22 cellular contexts compared by ENCODE assay signal in genomic region chr4:167688660-167689142, GRCh38.
DNase-seq lines count a peak whose midpoint lies in the region; ATAC-seq, FAIRE-seq and TF ChIP-seq lines count a peak whose summit lies in the region.
"Had no signal": no experiment of that assay in that cellular context is flagged by ENCODE, and none has a peak within 500 bp of the region (broad histone marks: within the 10 kb centered on the region; RNA-seq: fewer than 3 reads in every experiment).

No MANE protein-coding gene starts in this region.

- H3K27me3 Mint-ChIP-seq in activated CD4-positive, alpha-beta T cell treated with anti-CD3 and anti-CD28 coated beads for 36 hours, result no peaks in the 10 kb centered on the region
- H3K27me3 Mint-ChIP-seq: activated CD4-positive, alpha-beta memory T cell treated with anti-CD3 and anti-CD28 coated beads, Interleukin-2, amount 10 ng/mL, durations not matched to agents 7 days and 5 days; activated naive CD4-positive, alpha-beta T cell treated with anti-CD3 and anti-CD28 coated beads, Interleukin-2, amount 50 U/mL, for 24 hours; naive thymus-derived CD4-positive, alpha-beta T cell had no signal

- no peak overlapping the region for H2BK120ac ChIP-seq in mesendoderm (ENCODE audit: low read depth, low read length)

- no peak overlapping the region for H3K4me3 Mint-ChIP-seq in activated CD4-positive, alpha-beta T cell treated with anti-CD3 and anti-CD28 coated beads for 36 hours
- H3K4me3 Mint-ChIP-seq: activated CD4-positive, alpha-beta memory T cell treated with anti-CD3 and anti-CD28 coated beads, Interleukin-2, amount 10 ng/mL, durations not matched to agents 7 days and 5 days; activated naive CD4-positive, alpha-beta T cell treated with anti-CD3 and anti-CD28 coated beads, Interleukin-2, amount 50 U/mL, for 24 hours; activated T-cell treated with anti-CD3 and anti-CD28 coated beads, Interleukin-2, amount 50 U/mL, for 4 hours; CD14-positive monocyte; naive thymus-derived CD4-positive, alpha-beta T cell had no signal

- no peak for FAIRE-seq in HepG2 (lab: Jason Lieb, UNC)
- FAIRE-seq: A204.1, TTC549 had no signal

- H4K5ac ChIP-seq in mesendoderm (ENCODE audit: low read length), result no peak overlapping the region

- no peaks in the 10 kb centered on the region for H3K9me2 ChIP-seq in OCI-LY7 (ENCODE audit: insufficient read depth, low read length)

- H3K27ac ChIP-seq in HepG2 (ENCODE audit: extremely low read length, insufficient read depth, low read length) (no peak overlapping the region), right lobe of liver (no peak overlapping the region), mesendoderm (ENCODE audit: low read depth, low read length) (no peak overlapping the region), OCI-LY7 (ENCODE audit: low read depth, low read length, poor library complexity, severe bottlenecking) (no peak overlapping the region), Peyer's patch (no peak overlapping the region)
- H3K27ac ChIP-seq: lower lobe of right lung, prostate gland, upper lobe of left lung had no signal

- no peaks in the 10 kb centered on the region for H3K4me1 Mint-ChIP-seq in activated CD4-positive, alpha-beta T cell treated with anti-CD3 and anti-CD28 coated beads for 36 hours
- H3K4me1 Mint-ChIP-seq: activated CD4-positive, alpha-beta memory T cell treated with anti-CD3 and anti-CD28 coated beads, Interleukin-2, amount 10 ng/mL, durations not matched to agents 7 days and 5 days; activated naive CD4-positive, alpha-beta T cell treated with anti-CD3 and anti-CD28 coated beads, Interleukin-2, amount 50 U/mL, for 24 hours; CD14-positive monocyte; naive thymus-derived CD4-positive, alpha-beta T cell had no signal

- H3K9ac ChIP-seq in HepG2 (ENCODE audit: insufficient read depth, low read depth, low read length) (no peak overlapping the region), mesendoderm (ENCODE audit: low read length) (no peak overlapping the region)

- intact Hi-C loops in HepG2 (cut with micrococcal nuclease; ENCODE audit: unreplicated experiment), result no loop called here
- intact Hi-C loops in right lobe of liver (cut with DNase I), result no loop called here
- intact Hi-C loops in OCI-LY7 (cut with micrococcal nuclease; ENCODE audit: unreplicated experiment), result no loop called here
- intact Hi-C loops in activated CD4-positive, alpha-beta T cell treated with anti-CD3 and anti-CD28 coated beads for 36 hours (cut with DNase I, micrococcal nuclease), result no loop called here

- CTCF ChIA-PET in HepG2 (lab: Yijun Ruan, JAX; ENCODE audit: low intra/inter-chr PET ratio, low total read pairs) (no interaction called here), OCI-LY7 (lab: Charles Lee; ENCODE audit: unreplicated experiment) (no interaction called here)
- CTCF ChIA-PET in activated CD4-positive, alpha-beta T cell treated with anti-CD3 and anti-CD28 coated beads for 36 hours (lab: Charles Lee), result no interaction called here

- POLR2A ChIA-PET in HepG2 (lab: Yijun Ruan, JAX), result no interaction called here
- POLR2A ChIA-PET in OCI-LY7 (lab: Charles Lee), result no interaction called here
- POLR2A ChIA-PET in activated CD4-positive, alpha-beta T cell treated with anti-CD3 and anti-CD28 coated beads for 36 hours (lab: Charles Lee), result no interaction called here

- H3K27ac Mint-ChIP-seq in activated CD4-positive, alpha-beta T cell treated with anti-CD3 and anti-CD28 coated beads for 36 hours, result no peak overlapping the region
- H3K27ac Mint-ChIP-seq: activated CD4-positive, alpha-beta memory T cell treated with anti-CD3 and anti-CD28 coated beads, Interleukin-2, amount 10 ng/mL, durations not matched to agents 7 days and 5 days; activated naive CD4-positive, alpha-beta T cell treated with anti-CD3 and anti-CD28 coated beads, Interleukin-2, amount 50 U/mL, for 24 hours; CD14-positive monocyte; naive thymus-derived CD4-positive, alpha-beta T cell had no signal

- H4K20me1 ChIP-seq in HepG2 (ENCODE audit: insufficient read depth, low read length) (no peaks in the 10 kb centered on the region), OCI-LY7 (ENCODE audit: insufficient read depth, low read length) (no peaks in the 10 kb centered on the region)

- no peak overlapping the region for H3K23ac ChIP-seq in mesendoderm (ENCODE audit: low read length)

- TF ChIP-seq EP300 in HepG2 (IDR thresholded peaks at IDR 0.05; ENCODE audit: low read depth in 2 of 2, low read length in 2 of 2) (no peak), HepG2 (CRISPR knock-in tag; IDR thresholded peaks at IDR 0.05; ENCODE audit: borderline replicate concordance) (no peak)

- BruUV-seq in HepG2 (replicated peaks; lab: Mats Ljungman, UMichigan), result no TSS peak
- no TSS peak for BruUV-seq in OCI-LY7 (replicated peaks; lab: Mats Ljungman, UMichigan)

- H3K4ac ChIP-seq in mesendoderm (ENCODE audit: low read depth, low read length), result no peak overlapping the region

- WGBS in HepG2 (ENCODE audit: low lambda C conversion rate), result 22% methylated on average over 9 of the region's 9 CpGs
- 63% methylated on average over 8 of the region's 9 CpGs for WGBS in right lobe of liver (ENCODE audit: insufficient coverage, low coverage, low lambda C conversion rate, missing lambda C conversion rate)
- no CpG with 5 or more reads among the region's 9 CpGs for WGBS in mesendoderm (ENCODE audit: extremely low coverage, insufficient coverage, low lambda C conversion rate)

- H3K9me3 ChIP-seq in HepG2 (ENCODE audit: low read length) (peaks cover 15% of the 10 kb centered on the region), right lobe of liver (no peaks in the 10 kb centered on the region), OCI-LY7 (ENCODE audit: low read length) (no peaks in the 10 kb centered on the region), Peyer's patch (no peaks in the 10 kb centered on the region)
- H3K9me3 ChIP-seq: lower lobe of right lung, prostate gland, upper lobe of left lung had no signal

- no peak for TF ChIP-seq RAD21 in HepG2 (CRISPR knock-in tag; IDR thresholded peaks at IDR 0.05)

- H3K27me3 ChIP-seq in HepG2 (ENCODE audit: control insufficient read depth in 1 of 2, insufficient read depth in 2 of 2, low read length in 2 of 2), result no peaks in the 10 kb centered on the region
- no peaks in the 10 kb centered on the region for H3K27me3 ChIP-seq in right lobe of liver
- no peaks in the 10 kb centered on the region for H3K27me3 ChIP-seq in mesendoderm (ENCODE audit: insufficient read depth, low read length, poor library complexity)
- no peaks in the 10 kb centered on the region for H3K27me3 ChIP-seq in Peyer's patch
- H3K27me3 ChIP-seq: upper lobe of left lung had no signal

- peaks cover 9% of the 10 kb centered on the region for H3K9me3 Mint-ChIP-seq in activated CD4-positive, alpha-beta T cell treated with anti-CD3 and anti-CD28 coated beads for 36 hours (ENCODE audit: low read depth)
- H3K9me3 Mint-ChIP-seq: activated naive CD4-positive, alpha-beta T cell treated with anti-CD3 and anti-CD28 coated beads, Interleukin-2, amount 50 U/mL, for 24 hours had no signal

- no peaks in the 10 kb centered on the region for H3K79me2 ChIP-seq in HepG2 (ENCODE audit: insufficient read depth, low read length)
- no peaks in the 10 kb centered on the region for H3K79me2 ChIP-seq in mesendoderm (ENCODE audit: control insufficient read depth, insufficient read depth, low read length)
- H3K79me2 ChIP-seq in OCI-LY7 (ENCODE audit: insufficient read depth, low read depth, low read length), result no peaks in the 10 kb centered on the region

- no peaks in the 10 kb centered on the region for H3K36me3 ChIP-seq in HepG2 (replicated peaks in 1 of 2; ENCODE audit: control insufficient read depth in 1 of 2, insufficient read depth in 2 of 2, low read length in 2 of 2)
- no peaks in the 10 kb centered on the region for H3K36me3 ChIP-seq in right lobe of liver
- H3K36me3 ChIP-seq in mesendoderm (ENCODE audit: control insufficient read depth, insufficient read depth, low read length), result no peaks in the 10 kb centered on the region
- no peaks in the 10 kb centered on the region for H3K36me3 ChIP-seq in OCI-LY7 (ENCODE audit: insufficient read depth, low read length)
- no peaks in the 10 kb centered on the region for H3K36me3 ChIP-seq in Peyer's patch
- H3K36me3 ChIP-seq: lower lobe of right lung, prostate gland, upper lobe of left lung had no signal

- no peaks in the 10 kb centered on the region for H3K79me1 ChIP-seq in mesendoderm (ENCODE audit: low read length)

- H3K18ac ChIP-seq in mesendoderm (ENCODE audit: low read length), result no peak overlapping the region

- H2BK5ac ChIP-seq in mesendoderm (ENCODE audit: low read length), result no peak overlapping the region

- ATAC-seq in HepG2 (no peak), right lobe of liver (no peak)
- no peak for ATAC-seq in activated CD4-positive, alpha-beta T cell treated with anti-CD3 and anti-CD28 coated beads for 36 hours
- ATAC-seq: activated T-cell treated with anti-CD3 and anti-CD28 coated beads, Interleukin-2, amount 50 U/mL, for 4 hours; lower lobe of right lung; naive thymus-derived CD4-positive, alpha-beta T cell; stimulated activated naive CD8-positive, alpha-beta T cell treated with anti-CD3 and anti-CD28 coated beads, Interleukin-15, Interleukin-2, amounts not matched to agents 100 U/mL and 50 U/mL, for 24 hours had no signal

- no peak overlapping the region for H4K8ac ChIP-seq in mesendoderm (ENCODE audit: low read depth, low read length)

- in situ Hi-C loops in HepG2 (cut with HindIII; ENCODE audit: extremely low pct_ligation_motif_present, low pct_unique_long_range_greater_than_20kb) (no loop called here), SK-MEL-5 (cut with HindIII; ENCODE audit: low pct_unique_long_range_greater_than_20kb, low sequenced_read_pairs) (no loop called here)

- no peak for TF ChIP-seq POLR2A in HepG2 (IDR thresholded peaks at IDR 0.05; ENCODE audit: insufficient read depth in 1 of 2, low read depth in 2 of 2, low read length in 2 of 2)
- TF ChIP-seq POLR2A in right lobe of liver (IDR thresholded peaks at IDR 0.05), result no peak
- TF ChIP-seq POLR2A in Peyer's patch (IDR thresholded peaks at IDR 0.05), result no peak

- H3K36me3 Mint-ChIP-seq in activated CD4-positive, alpha-beta T cell treated with anti-CD3 and anti-CD28 coated beads for 36 hours (ENCODE audit: low read depth), result no peaks in the 10 kb centered on the region
- H3K36me3 Mint-ChIP-seq: activated naive CD4-positive, alpha-beta T cell treated with anti-CD3 and anti-CD28 coated beads, Interleukin-2, amount 50 U/mL, for 24 hours; CD14-positive monocyte; naive thymus-derived CD4-positive, alpha-beta T cell had no signal

- no peak overlapping the region for H2AK5ac ChIP-seq in mesendoderm (ENCODE audit: low read length)

- TF ChIP-seq CTCF in HepG2 (CRISPR knock-in tag; IDR thresholded peaks at IDR 0.05), result no peak
- no peak for TF ChIP-seq CTCF in right lobe of liver (IDR thresholded peaks at IDR 0.05)
- TF ChIP-seq CTCF in OCI-LY7 (conservative IDR thresholded peaks at IDR 0.05; ENCODE audit: low read length), result no peak
- TF ChIP-seq CTCF in Peyer's patch (IDR thresholded peaks at IDR 0.05), result no peak

- H2AFZ ChIP-seq in HepG2 (ENCODE audit: low read length), result peak overlapping the region; percentile 3
- H2AFZ ChIP-seq in OCI-LY7 (ENCODE audit: low read length), result no peak overlapping the region

- H3K4me3 ChIP-seq in HepG2 (replicated peaks in 1 of 3; ENCODE audit: insufficient read depth in 1 of 3, low read depth in 2 of 3, low read length in 3 of 3), result no peak overlapping the region
- no peak overlapping the region for H3K4me3 ChIP-seq in right lobe of liver
- no peak overlapping the region for H3K4me3 ChIP-seq in mesendoderm (ENCODE audit: low read length)
- H3K4me3 ChIP-seq in OCI-LY7 (ENCODE audit: low read depth, low read length, poor library complexity, severe bottlenecking), result no peak overlapping the region
- H3K4me3 ChIP-seq in Peyer's patch, result no peak overlapping the region
- H3K4me3 ChIP-seq: lower lobe of right lung, prostate gland, upper lobe of left lung had no signal

- H3K4me1 ChIP-seq in HepG2 (ENCODE audit: insufficient read depth, low read length) (no peaks in the 10 kb centered on the region), right lobe of liver (no peaks in the 10 kb centered on the region), mesendoderm (ENCODE audit: control insufficient read depth, low read depth, low read length) (no peaks in the 10 kb centered on the region), OCI-LY7 (ENCODE audit: insufficient read depth, low read length, poor library complexity, severe bottlenecking) (no peaks in the 10 kb centered on the region), Peyer's patch (no peaks in the 10 kb centered on the region)
- H3K4me1 ChIP-seq: lower lobe of right lung, prostate gland, upper lobe of left lung had no signal

- no peak for DNase-seq in HepG2 (ENCODE audit: low spot score)
- no peak for DNase-seq in right lobe of liver
- DNase-seq in SK-MEL-5 (ENCODE audit: low read depth, low spot score), result peak; percentile 7
- DNase-seq in mesendoderm, result peak; percentile 0
- no peak for DNase-seq in OCI-LY7 (ENCODE audit: low spot score)
- no peak for DNase-seq in activated CD4-positive, alpha-beta T cell treated with anti-CD3 and anti-CD28 coated beads for 36 hours
- DNase-seq in Peyer's patch, result no peak
- DNase-seq in SKM-1 treated with dmso at 0.1 percent for 144 hours (lab: John Stamatoyannopoulos, UW; ENCODE audit: unreplicated experiment), result no peak
- DNase-seq: activated CD4-positive, alpha-beta memory T cell treated with anti-CD3 and anti-CD28 coated beads, Interleukin-2, amount 10 ng/mL, durations not matched to agents 7 days and 5 days; activated T-cell treated with anti-CD3 and anti-CD28 coated beads, Interleukin-2, amount 50 U/mL, for 4 hours; lower lobe of right lung; naive thymus-derived CD4-positive, alpha-beta T cell; NCI-H510A treated with DMSO at 0.1 percent for 48 hours; stimulated activated CD4-positive, alpha-beta T cell treated with anti-CD3 and anti-CD28 coated beads, Interleukin-15, amount 100 ng/mL, for 24 hours; stimulated activated naive CD8-positive, alpha-beta T cell treated with anti-CD3 and anti-CD28 coated beads, Interleukin-15, Interleukin-2, amounts not matched to agents 100 U/mL and 50 U/mL, for 24 hours; SW 1271; upper lobe of left lung had no signal

- H3K4me2 ChIP-seq in HepG2 (ENCODE audit: low read depth, low read length) (peak overlapping the region; percentile 40), mesendoderm (ENCODE audit: low read length) (no peak overlapping the region), OCI-LY7 (ENCODE audit: low read length) (no peak overlapping the region)

- no peak overlapping the region for H3K56ac ChIP-seq in mesendoderm (ENCODE audit: low read length)

- H2BK15ac ChIP-seq in mesendoderm (replicated peaks; ENCODE audit: low read depth), result no peak overlapping the region

Comparison
In these comparisons a context has a peak if more than half of its experiments do, and no peak if none do; other contexts are left out.
1. DNase-seq: peak in SK-MEL-5 (single experiment) and mesendoderm (single experiment); none in HepG2 (single experiment), right lobe of liver (0 of 3), OCI-LY7 (single experiment), activated CD4-positive, alpha-beta T cell treated with anti-CD3 and anti-CD28 coated beads for 36 hours (single experiment), Peyer's patch (0 of 3) and SKM-1 treated with dmso at 0.1 percent for 144 hours (single experiment).